ENCODE assay signal across 1 cellular context in the genomic region with DNA sequence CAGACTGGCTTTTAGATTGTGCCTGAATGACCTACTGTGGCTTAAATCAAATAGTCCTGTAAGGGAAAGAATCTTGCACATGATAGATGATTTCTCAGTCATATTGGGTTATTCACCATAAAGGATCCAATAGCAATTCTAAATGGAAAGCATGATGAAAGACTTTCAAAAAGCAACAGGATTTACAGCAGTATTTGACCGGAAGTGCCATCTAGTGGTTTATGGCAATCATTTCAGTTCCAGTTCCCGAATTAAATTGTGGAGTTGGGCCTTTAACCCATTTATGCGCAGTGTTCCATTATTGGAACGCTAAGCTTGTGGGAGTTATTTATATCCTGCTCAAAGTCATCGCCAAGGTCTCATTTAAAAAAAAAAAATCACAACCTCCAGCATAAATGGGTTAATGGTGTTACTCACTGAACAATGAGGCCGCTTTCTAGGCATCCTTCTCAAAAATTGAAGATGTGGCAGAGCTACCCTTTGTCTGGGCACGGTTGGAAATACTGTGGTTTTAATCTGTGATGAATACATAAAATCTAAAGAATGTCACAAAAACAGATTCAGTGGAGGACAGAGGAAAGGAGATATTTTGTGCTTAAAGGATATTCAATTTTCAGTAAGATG.
TF ChIP-seq lines count a peak whose summit lies in the region.

No MANE protein-coding gene starts in this region.

TF ChIP-seq in HepG2, 621 proteins besides CTCF, POLR2A, EP300 and RAD21 (continued from another document):
- no peak for TF ChIP-seq ZC3H4 (CRISPR knock-in tag; IDR thresholded peaks at IDR 0.05; ENCODE audit: borderline replicate concordance)
- no peak for TF ChIP-seq ZNF460 (CRISPR knock-in tag; IDR thresholded peaks at IDR 0.05; ENCODE audit: borderline replicate concordance)
- no peak for TF ChIP-seq NFYC (CRISPR knock-in tag; IDR thresholded peaks at IDR 0.05)
- TF ChIP-seq, protein P1, sequence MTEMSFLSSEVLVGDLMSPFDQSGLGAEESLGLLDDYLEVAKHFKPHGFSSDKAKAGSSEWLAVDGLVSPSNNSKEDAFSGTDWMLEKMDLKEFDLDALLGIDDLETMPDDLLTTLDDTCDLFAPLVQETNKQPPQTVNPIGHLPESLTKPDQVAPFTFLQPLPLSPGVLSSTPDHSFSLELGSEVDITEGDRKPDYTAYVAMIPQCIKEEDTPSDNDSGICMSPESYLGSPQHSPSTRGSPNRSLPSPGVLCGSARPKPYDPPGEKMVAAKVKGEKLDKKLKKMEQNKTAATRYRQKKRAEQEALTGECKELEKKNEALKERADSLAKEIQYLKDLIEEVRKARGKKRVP (CRISPR knock-in tag; IDR thresholded peaks at IDR 0.05): peak in 1 of 2 experiments; percentile 72; a peak in 2 of 4 replicates
- peak; percentile 45 for TF ChIP-seq CEBPG (CRISPR knock-in tag; IDR thresholded peaks at IDR 0.05)
- TF ChIP-seq PRMT3 (CRISPR knock-in tag; IDR thresholded peaks at IDR 0.05; ENCODE audit: borderline replicate concordance, low read depth): no peak
